Comparison of ENCODE assay signal across 10 cellular contexts in genomic region chr1:103561612-103562395, GRCh38. TPM values are rescaled to one million over a fixed set of nuclear protein-coding genes. Genes with fewer than 3 reads are reported as not detected.
A peak's percentile ranks its signal among the peaks of the same experiment; 100 is the strongest.
DNase-seq lines count a peak whose midpoint lies in the region; ATAC-seq and TF ChIP-seq lines count a peak whose summit lies in the region.
"Had no signal": no experiment of that assay in that cellular context is flagged by ENCODE, and none has a peak within 500 bp of the region (broad histone marks: within the 10 kb centered on the region; RNA-seq: fewer than 3 reads in every experiment).

No MANE protein-coding gene starts in this region.

- H3K4me3 ChIP-seq in SK-N-MC (no peak overlapping the region), prostate gland (no peak overlapping the region)

- no peaks in the 10 kb centered on the region for H3K9me3 Mint-ChIP-seq in progenitor cell of endocrine pancreas (ENCODE audit: low read depth)
- H3K9me3 Mint-ChIP-seq in activated T-helper 2 cell treated with anti-CD3 and anti-CD28 coated beads, Interferon-gamma antibody, Interleukin-2, Interleukin-4, amounts not matched to agents 10 μg/mL and 5 μg/mL and 100 μg/mL, durations not matched to agents 14 hours and 24 hours and 36 hours = no peaks in the 10 kb centered on the region
- H3K9me3 Mint-ChIP-seq: activated naive CD4-positive, alpha-beta T cell treated with anti-CD3 and anti-CD28 coated beads, Interleukin-2, amount 50 U/mL, for 24 hours had no signal

- no peak overlapping the region for H3K27ac Mint-ChIP-seq in progenitor cell of endocrine pancreas
- no peak overlapping the region for H3K27ac Mint-ChIP-seq in activated T-helper 2 cell treated with anti-CD3 and anti-CD28 coated beads, Interferon-gamma antibody, Interleukin-2, Interleukin-4, amounts not matched to agents 10 μg/mL and 5 μg/mL and 100 μg/mL, durations not matched to agents 14 hours and 24 hours and 36 hours
- H3K27ac Mint-ChIP-seq: activated naive CD4-positive, alpha-beta T cell treated with anti-CD3 and anti-CD28 coated beads, Interleukin-2, amount 50 U/mL, for 24 hours had no signal

- H3K9me3 ChIP-seq in SK-N-MC (ENCODE audit: low read depth, low read length) = no peaks in the 10 kb centered on the region
- H3K9me3 ChIP-seq in prostate gland = no peaks in the 10 kb centered on the region

- DNase-seq in SK-N-MC (ENCODE audit: low read depth, low spot score) = no peak
- DNase-seq in omental fat pad (ENCODE audit: low spot score) = no peak
- no peak for DNase-seq in progenitor cell of endocrine pancreas (ENCODE audit: low spot score, unreplicated experiment)
- DNase-seq in Ammon's horn (ENCODE audit: low spot score) = no peak
- no peak for DNase-seq in activated T-helper 2 cell treated with anti-CD3 and anti-CD28 coated beads, Interferon-gamma antibody, Interleukin-2, Interleukin-4, amounts not matched to agents 10 μg/mL and 5 μg/mL and 100 μg/mL, durations not matched to agents 14 hours and 24 hours and 36 hours (ENCODE audit: low spot score)
- DNase-seq in prostate gland (ENCODE audit: low spot score) = no peak

- H3K27me3 Mint-ChIP-seq in progenitor cell of endocrine pancreas = no peaks in the 10 kb centered on the region
- H3K27me3 Mint-ChIP-seq in activated T-helper 2 cell treated with anti-CD3 and anti-CD28 coated beads, Interferon-gamma antibody, Interleukin-2, Interleukin-4, amounts not matched to agents 10 μg/mL and 5 μg/mL and 100 μg/mL, durations not matched to agents 14 hours and 24 hours and 36 hours (ENCODE audit: low read depth) = no peaks in the 10 kb centered on the region
- H3K27me3 Mint-ChIP-seq: activated naive CD4-positive, alpha-beta T cell treated with anti-CD3 and anti-CD28 coated beads, Interleukin-2, amount 50 U/mL, for 24 hours had no signal

- H3K4me1 ChIP-seq in prostate gland (replicated peaks) = no peaks in the 10 kb centered on the region

- 67% methylated on average over 2 of the region's 2 CpGs for WGBS in prostate gland

- H3K36me3 ChIP-seq in SK-N-MC (ENCODE audit: insufficient read depth, low read length) (no peaks in the 10 kb centered on the region), prostate gland (no peaks in the 10 kb centered on the region)

- H3K36me3 Mint-ChIP-seq in progenitor cell of endocrine pancreas (ENCODE audit: insufficient read depth) = peaks cover 2% of the 10 kb centered on the region
- H3K36me3 Mint-ChIP-seq in activated T-helper 2 cell treated with anti-CD3 and anti-CD28 coated beads, Interferon-gamma antibody, Interleukin-2, Interleukin-4, amounts not matched to agents 10 μg/mL and 5 μg/mL and 100 μg/mL, durations not matched to agents 14 hours and 24 hours and 36 hours (ENCODE audit: low read depth) = peaks cover 5% of the 10 kb centered on the region

- H3K27me3 ChIP-seq in prostate gland (replicated peaks; ENCODE audit: insufficient read depth) = no peaks in the 10 kb centered on the region

- H3K9ac ChIP-seq in SK-N-MC (ENCODE audit: insufficient read length) = no peak overlapping the region

- peak overlapping the region; percentile 70 for H3K27ac ChIP-seq in SK-N-MC
- H3K27ac ChIP-seq in prostate gland = peak overlapping the region in 1 of 2 donors; percentile 13

- no peak overlapping the region for H3K4me3 Mint-ChIP-seq in progenitor cell of endocrine pancreas (ENCODE audit: low read depth)
- H3K4me3 Mint-ChIP-seq in activated T-helper 2 cell treated with anti-CD3 and anti-CD28 coated beads, Interferon-gamma antibody, Interleukin-2, Interleukin-4, amounts not matched to agents 10 μg/mL and 5 μg/mL and 100 μg/mL, durations not matched to agents 14 hours and 24 hours and 36 hours (ENCODE audit: low read depth) = no peak overlapping the region
- H3K4me3 Mint-ChIP-seq: activated naive CD4-positive, alpha-beta T cell treated with anti-CD3 and anti-CD28 coated beads, Interleukin-2, amount 50 U/mL, for 24 hours had no signal

- no peak for TF ChIP-seq POLR2A in prostate gland (IDR thresholded peaks at IDR 0.05)

- ATAC-seq in GM18508 (IDR thresholded peaks at IDR 0.05; ENCODE audit: insufficient read depth, unreplicated experiment) (peak; percentile 86), HG02798 (IDR thresholded peaks at IDR 0.05; ENCODE audit: poor library complexity, unreplicated experiment) (peak; percentile 92), omental fat pad (ENCODE audit: low FRiP score) (peak; percentile 68)

- H3K4me1 Mint-ChIP-seq in progenitor cell of endocrine pancreas (ENCODE audit: low read depth) = no peaks in the 10 kb centered on the region
- H3K4me1 Mint-ChIP-seq in activated T-helper 2 cell treated with anti-CD3 and anti-CD28 coated beads, Interferon-gamma antibody, Interleukin-2, Interleukin-4, amounts not matched to agents 10 μg/mL and 5 μg/mL and 100 μg/mL, durations not matched to agents 14 hours and 24 hours and 36 hours (ENCODE audit: low read depth) = peaks cover 7% of the 10 kb centered on the region

- intact Hi-C loops in activated T-helper 2 cell treated with anti-CD3 and anti-CD28 coated beads, Interferon-gamma antibody, Interleukin-2, Interleukin-4, amounts not matched to agents 10 μg/mL and 5 μg/mL and 100 μg/mL, durations not matched to agents 14 hours and 24 hours and 36 hours (cut with micrococcal nuclease) = no loop called here
- intact Hi-C loops in prostate gland (cut with DNase I) = no loop called here

- TF ChIP-seq CTCF in omental fat pad (IDR thresholded peaks at IDR 0.05) (no peak), progenitor cell of endocrine pancreas (IDR thresholded peaks at IDR 0.05; ENCODE audit: unreplicated experiment) (no peak), prostate gland (IDR thresholded peaks at IDR 0.05) (no peak)

RNA-seq across cellular contexts. Expression of gene AMY2B, which starts 9.6 kb away (rescaled TPM):
- 10 to 100 TPM; 18.8 to 51.1 (median 26.7) TPM for total RNA-seq in omental fat pad
- 5.2 and 6.0 TPM in 2 replicates for total RNA-seq in progenitor cell of endocrine pancreas
- total RNA-seq in activated T-helper 2 cell treated with anti-CD3 and anti-CD28 coated beads, Interferon-gamma antibody, Interleukin-2, Interleukin-4, amounts not matched to agents 10 μg/mL and 5 μg/mL and 100 μg/mL, durations not matched to agents 14 hours and 24 hours and 36 hours = 3.2 and 3.5 TPM in 2 replicates
- 10 to 100 TPM; 14.8 to 18.1 TPM for total RNA-seq in prostate gland

RNA-seq across cellular contexts. Expression of gene RNPC3, which starts 36.3 kb away (rescaled TPM):
- total RNA-seq in omental fat pad = 10 to 100 TPM; 23.7 to 44.0 (median 29.3) TPM
- total RNA-seq in progenitor cell of endocrine pancreas = 24.6 TPM in 2 replicates
- total RNA-seq in activated T-helper 2 cell treated with anti-CD3 and anti-CD28 coated beads, Interferon-gamma antibody, Interleukin-2, Interleukin-4, amounts not matched to agents 10 μg/mL and 5 μg/mL and 100 μg/mL, durations not matched to agents 14 hours and 24 hours and 36 hours = 15.9 and 19.3 TPM in 2 replicates
- 10 to 100 TPM; 14.4 to 27.1 TPM for total RNA-seq in prostate gland

RNA-seq across cellular contexts. Expression of gene AMY2A, which starts 55.4 kb away (rescaled TPM):
- total RNA-seq in omental fat pad (not detected), progenitor cell of endocrine pancreas (not detected in 2 replicates), prostate gland (not detected)
- not detected in 2 replicates for total RNA-seq in activated T-helper 2 cell treated with anti-CD3 and anti-CD28 coated beads, Interferon-gamma antibody, Interleukin-2, Interleukin-4, amounts not matched to agents 10 μg/mL and 5 μg/mL and 100 μg/mL, durations not matched to agents 14 hours and 24 hours and 36 hours
- total RNA-seq: H1 had no signal
